23 cellular contexts compared by ENCODE assay signal in genomic region chr18:51857989-51858388, GRCh38.
"Had no signal": no experiment of that assay in that cellular context is flagged by ENCODE, and none has a peak within 500 bp of the region (broad histone marks: within the 10 kb centered on the region; RNA-seq: fewer than 3 reads in every experiment).

No MANE protein-coding gene starts in this region.

- H3K27me3 ChIP-seq: brain microvascular endothelial cell, foreskin keratinocyte, neutrophil, testis, uterus had no signal

- H3K4me3 ChIP-seq: testis, uterus had no signal

- H3K36me3 Mint-ChIP-seq: immature natural killer cell; memory B cell; stimulated activated effector memory CD8-positive, alpha-beta T cell treated with anti-CD3 and anti-CD28 coated beads, Interleukin-12 subunit alpha, Interleukin-12 subunit beta, amount 100 ng/mL, for 72 hours had no signal

- H3K4me1 Mint-ChIP-seq: activated naive CD8-positive, alpha-beta T cell treated with anti-CD3 and anti-CD28 coated beads, Interleukin-2, amount 50 U/mL, for 24 hours; immature natural killer cell; memory B cell; nephron; stimulated activated effector memory CD8-positive, alpha-beta T cell treated with anti-CD3 and anti-CD28 coated beads, Interleukin-12 subunit alpha, Interleukin-12 subunit beta, amount 100 ng/mL, for 72 hours had no signal

- H3K4me3 Mint-ChIP-seq: activated CD8-positive, alpha-beta T cell treated with anti-CD3 and anti-CD28 coated beads, Interleukin-2, amount 10 ng/mL, durations not matched to agents 7 days and 5 days; activated naive CD8-positive, alpha-beta T cell treated with anti-CD3 and anti-CD28 coated beads, Interleukin-2, amount 50 U/mL, for 24 hours; activated T-helper 1 cell treated with anti-CD3 and anti-CD28 coated beads, Interleukin-12 subunit alpha, Interleukin-12 subunit beta, Interleukin-2, Interleukin-4 antibody, amounts not matched to agents 30 ng/mL and 10 ng/mL and 1 ng/mL, durations not matched to agents 14 hours and 24 hours and 36 hours; immature natural killer cell; memory B cell; nephron; stimulated activated effector memory CD8-positive, alpha-beta T cell treated with anti-CD3 and anti-CD28 coated beads, Interleukin-12 subunit alpha, Interleukin-12 subunit beta, amount 100 ng/mL, for 72 hours had no signal

- H3K9me3 ChIP-seq: neutrophil, testis, uterus had no signal

- H3K27ac ChIP-seq: brain microvascular endothelial cell, foreskin keratinocyte, neutrophil, testis, uterus had no signal

- H3K27me3 Mint-ChIP-seq: activated naive CD8-positive, alpha-beta T cell treated with anti-CD3 and anti-CD28 coated beads, Interleukin-2, amount 50 U/mL, for 24 hours had no signal

- H3K36me3 ChIP-seq: brain microvascular endothelial cell, neutrophil, uterus had no signal

- H3K9me3 Mint-ChIP-seq: activated naive CD8-positive, alpha-beta T cell treated with anti-CD3 and anti-CD28 coated beads, Interleukin-2, amount 50 U/mL, for 24 hours; memory B cell; nephron had no signal

- H3K27ac Mint-ChIP-seq: activated CD8-positive, alpha-beta T cell treated with anti-CD3 and anti-CD28 coated beads, Interleukin-2, amount 10 ng/mL, durations not matched to agents 7 days and 5 days; activated naive CD8-positive, alpha-beta T cell treated with anti-CD3 and anti-CD28 coated beads, Interleukin-2, amount 50 U/mL, for 24 hours; activated T-helper 1 cell treated with anti-CD3 and anti-CD28 coated beads, Interleukin-12 subunit alpha, Interleukin-12 subunit beta, Interleukin-2, Interleukin-4 antibody, amounts not matched to agents 30 ng/mL and 10 ng/mL and 1 ng/mL, durations not matched to agents 14 hours and 24 hours and 36 hours; immature natural killer cell; memory B cell; nephron; stimulated activated effector memory CD8-positive, alpha-beta T cell treated with anti-CD3 and anti-CD28 coated beads, Interleukin-12 subunit alpha, Interleukin-12 subunit beta, amount 100 ng/mL, for 72 hours had no signal

- DNase-seq: activated CD4-positive, alpha-beta T cell treated with anti-CD3 and anti-CD28 coated beads for 1 hour; activated CD4-positive, alpha-beta T cell treated with anti-CD3 and anti-CD28 coated beads, Interleukin-2, amount 50 U/mL, for 1 hour; activated CD8-positive, alpha-beta T cell treated with anti-CD3 and anti-CD28 coated beads, Interleukin-2, amount 10 ng/mL, durations not matched to agents 7 days and 5 days; activated gamma-delta T cell; activated naive CD4-positive, alpha-beta T cell treated with anti-CD3 and anti-CD28 coated beads, Interleukin-2, amount 50 U/mL, for 16 hours; activated naive CD8-positive, alpha-beta T cell treated with anti-CD3 and anti-CD28 coated beads, Interleukin-2, amount 50 U/mL, for 24 hours; aorta; brain microvascular endothelial cell; caudate nucleus; dermis blood vessel endothelial cell; effector memory CD4-positive, alpha-beta T cell; foreskin keratinocyte; immature natural killer cell; small intestine; stimulated activated CD4-positive, alpha-beta T cell treated with anti-CD3 and anti-CD28 coated beads, Interleukin-2, amount 100 ng/mL, for 24 hours; testis; trophoblast cell; uterus had no signal
